8 cellular contexts compared by ENCODE assay signal in genomic region chr21:42495765-42496119, GRCh38. TPM values are rescaled to one million over a fixed set of nuclear protein-coding genes. Genes with fewer than 3 reads are reported as not detected.
DNase-seq lines count a peak whose midpoint lies in the region; FAIRE-seq and TF ChIP-seq lines count a peak whose summit lies in the region.

No MANE protein-coding gene starts in this region.

- H3K9ac ChIP-seq in Loucy (ENCODE audit: low read depth, low read length, poor library complexity, severe bottlenecking) (peak overlapping the region; percentile 23), mesendoderm (ENCODE audit: low read length) (no peak overlapping the region)

- H4K8ac ChIP-seq in mesendoderm (ENCODE audit: low read depth, low read length), result no peak overlapping the region

- H4K5ac ChIP-seq in mesendoderm (ENCODE audit: low read length), result no peak overlapping the region

- in situ Hi-C loops in ACHN (cut with HindIII; ENCODE audit: low pct_ligation_motif_present, low pct_unique_long_range_greater_than_20kb, low sequenced_read_pairs), result no loop called here

- H3K23ac ChIP-seq in mesendoderm (ENCODE audit: low read length), result no peak overlapping the region

- peak; percentile 7 for DNase-seq in ACHN
- DNase-seq in GM19239 (ENCODE audit: insufficient read length, low spot score), result no peak
- DNase-seq in bronchial epithelial cell (ENCODE audit: low read depth), result peak; percentile 24
- DNase-seq in mesendoderm, result no peak
- DNase-seq in HCEC 1CT, result no peak
- DNase-seq in mucosa of gallbladder (ENCODE audit: low spot score), result no peak
- no peak for DNase-seq in activated CD4-positive, CD25-positive, alpha-beta regulatory T cell treated with anti-CD3 and anti-CD28 coated beads, Interleukin-2, amount 50 U/mL, for 72 hours

- no peak overlapping the region for H3K27ac ChIP-seq in mesendoderm (ENCODE audit: low read depth, low read length)

- H2BK15ac ChIP-seq in mesendoderm (replicated peaks; ENCODE audit: low read depth), result no peak overlapping the region

- H3F3A ChIP-seq in Loucy (ENCODE audit: low read depth), result 0 out of 2 replicates have a peak, but pooled peaks cover 6% of the 10 kb centered on the region

- no peak overlapping the region for H3K18ac ChIP-seq in mesendoderm (ENCODE audit: low read length)

- no peaks in the 10 kb centered on the region for H3K9me3 ChIP-seq in Loucy (ENCODE audit: insufficient read depth, low read depth, low read length)

- peak overlapping the region; percentile 67 for H3K4me3 ChIP-seq in Loucy (ENCODE audit: low read length, poor library complexity, severe bottlenecking)
- peak overlapping the region; percentile 62 for H3K4me3 ChIP-seq in bronchial epithelial cell (ENCODE audit: low read depth, low read length)
- peak overlapping the region; percentile 13 for H3K4me3 ChIP-seq in mesendoderm (ENCODE audit: low read length)

- TF ChIP-seq CTCF in Loucy (conservative IDR thresholded peaks at IDR 0.05; ENCODE audit: low read length) (no peak), bronchial epithelial cell (IDR thresholded peaks at IDR 0.05; ENCODE audit: insufficient read depth, low read length, severe bottlenecking) (no peak)

- H2BK5ac ChIP-seq in mesendoderm (ENCODE audit: low read length), result no peak overlapping the region

- peak; percentile 53 for FAIRE-seq in GM19239 (lab: Jason Lieb, UNC)
- no peak for FAIRE-seq in bronchial epithelial cell (lab: Jason Lieb, UNC)

- no peak overlapping the region for H3K56ac ChIP-seq in mesendoderm (ENCODE audit: low read length)

- no peaks in the 10 kb centered on the region for H3K79me1 ChIP-seq in mesendoderm (ENCODE audit: low read length)

- no peak overlapping the region for H3K4ac ChIP-seq in mesendoderm (ENCODE audit: low read depth, low read length)

- H3K4me2 ChIP-seq in Loucy (ENCODE audit: low read depth, low read length, poor library complexity, severe bottlenecking), result peak overlapping the region; percentile 77
- H3K4me2 ChIP-seq in mesendoderm (ENCODE audit: low read length), result peak overlapping the region; percentile 85

- H2BK120ac ChIP-seq in mesendoderm (ENCODE audit: low read depth, low read length), result no peak overlapping the region

- H2AFZ ChIP-seq in Loucy (ENCODE audit: low read length), result no peak overlapping the region

- no peaks in the 10 kb centered on the region; the same call in 1 of the 2 replicates for H3K79me2 ChIP-seq in Loucy (ENCODE audit: insufficient read depth, low read length)
- no peaks in the 10 kb centered on the region for H3K79me2 ChIP-seq in mesendoderm (ENCODE audit: control insufficient read depth, insufficient read depth, low read length)

- WGBS in mesendoderm (ENCODE audit: extremely low coverage, insufficient coverage, low lambda C conversion rate), result no CpG with 5 or more reads among the region's 18 CpGs

- H3K27me3 ChIP-seq in Loucy (ENCODE audit: insufficient read depth, low read length, poor library complexity, severe bottlenecking) (no peaks in the 10 kb centered on the region), bronchial epithelial cell (ENCODE audit: control insufficient read depth, insufficient read depth, low read length) (no peaks in the 10 kb centered on the region), mesendoderm (ENCODE audit: insufficient read depth, low read length, poor library complexity) (no peaks in the 10 kb centered on the region)

- no peaks in the 10 kb centered on the region for H3K36me3 ChIP-seq in Loucy (ENCODE audit: insufficient read depth, low read length)
- no peaks in the 10 kb centered on the region for H3K36me3 ChIP-seq in bronchial epithelial cell (ENCODE audit: control insufficient read depth, insufficient read depth, low read length)
- no peaks in the 10 kb centered on the region for H3K36me3 ChIP-seq in mesendoderm (ENCODE audit: control insufficient read depth, insufficient read depth, low read length)

- no peaks in the 10 kb centered on the region for H3K9me2 ChIP-seq in Loucy (replicated peaks; ENCODE audit: low read depth, low read length)

- no peak overlapping the region for H2AK5ac ChIP-seq in mesendoderm (ENCODE audit: low read length)

- H3K4me1 ChIP-seq in Loucy (ENCODE audit: insufficient read depth, low read length, poor library complexity, severe bottlenecking) (peaks cover 36% of the 10 kb centered on the region), mesendoderm (ENCODE audit: control insufficient read depth, low read depth, low read length) (no peaks in the 10 kb centered on the region)

- no peaks in the 10 kb centered on the region for H4K20me1 ChIP-seq in Loucy (ENCODE audit: insufficient read depth, low read length, poor library complexity, severe bottlenecking)

RNA-seq across cellular contexts. Expression of gene RSPH1, which starts 0.3 kb away (rescaled TPM):
- under 0.01 and 0.38 TPM in 2 replicates for total RNA-seq in bronchial epithelial cell
- 0.27 TPM for polyA plus RNA-seq in mesendoderm (2013, experiment 1 of 2)
- polyA plus RNA-seq in mesendoderm (2013, experiment 2 of 2), result 0.25 TPM
- 5.6 TPM for total RNA-seq in mucosa of gallbladder

RNA-seq across cellular contexts. Expression of gene SLC37A1, which starts 17.9 kb away (rescaled TPM):
- total RNA-seq in bronchial epithelial cell (7.1 and 15.1 TPM in 2 replicates), mucosa of gallbladder (56.2 TPM)
- 15.0 TPM for polyA plus RNA-seq in mesendoderm (2013, experiment 1 of 2)
- 16.0 TPM for polyA plus RNA-seq in mesendoderm (2013, experiment 2 of 2)

Comparison
In these comparisons a context has a peak if more than half of its experiments do, and no peak if none do; other contexts are left out.
1. DNase-seq: peak in ACHN (single experiment) and bronchial epithelial cell (single experiment); none in GM19239 (single experiment), mesendoderm (single experiment), HCEC 1CT (single experiment), mucosa of gallbladder (single experiment) and activated CD4-positive, CD25-positive, alpha-beta regulatory T cell treated with anti-CD3 and anti-CD28 coated beads, Interleukin-2, amount 50 U/mL, for 72 hours (single experiment).
2. H3K4me3 ChIP-seq: peak in every context shown above with its lines; median percentile 67 in Loucy; 62 in bronchial epithelial cell; 13 in mesendoderm.